Comparison of ENCODE assay signal across 1 cellular context in the genomic region with DNA sequence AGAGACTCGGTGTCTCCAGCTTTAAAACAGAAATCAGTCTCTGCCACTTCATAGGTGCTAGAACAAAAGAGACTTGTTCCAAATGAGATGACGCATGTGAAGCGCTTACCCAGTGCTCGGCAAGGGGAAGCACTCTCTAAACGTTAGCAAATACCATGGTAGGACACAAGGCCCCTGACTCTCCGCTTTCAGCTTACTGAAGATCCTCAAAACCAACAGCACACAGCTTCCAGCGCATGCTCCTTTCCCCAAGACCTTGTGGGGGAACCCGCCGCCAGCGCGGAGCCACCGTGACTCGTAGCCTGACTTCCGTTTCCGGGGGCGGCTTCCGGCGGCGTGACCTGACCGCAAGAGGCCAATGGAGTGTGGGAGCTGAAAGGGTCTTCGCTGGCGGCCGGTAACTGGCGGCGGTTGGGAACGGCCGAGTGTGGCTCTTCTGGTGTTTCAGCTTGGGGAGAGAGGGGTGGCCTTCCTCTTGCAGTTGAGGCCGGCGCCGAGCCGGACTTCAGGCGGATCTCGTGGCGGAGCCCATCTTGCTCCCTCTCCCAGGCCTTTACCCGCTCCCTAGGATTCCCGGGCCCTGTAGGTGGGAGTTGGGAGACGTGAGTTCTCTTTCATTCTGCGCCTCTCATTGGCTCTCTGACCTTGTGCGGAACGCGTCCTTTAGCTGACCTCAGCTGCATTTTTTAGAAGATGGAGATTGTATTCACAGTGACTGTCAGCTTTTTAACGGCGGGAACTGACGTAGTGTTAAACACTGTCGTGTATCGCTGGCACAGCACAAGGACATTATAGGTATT.
TF ChIP-seq lines count a peak whose summit lies in the region.

A gene with protein sequence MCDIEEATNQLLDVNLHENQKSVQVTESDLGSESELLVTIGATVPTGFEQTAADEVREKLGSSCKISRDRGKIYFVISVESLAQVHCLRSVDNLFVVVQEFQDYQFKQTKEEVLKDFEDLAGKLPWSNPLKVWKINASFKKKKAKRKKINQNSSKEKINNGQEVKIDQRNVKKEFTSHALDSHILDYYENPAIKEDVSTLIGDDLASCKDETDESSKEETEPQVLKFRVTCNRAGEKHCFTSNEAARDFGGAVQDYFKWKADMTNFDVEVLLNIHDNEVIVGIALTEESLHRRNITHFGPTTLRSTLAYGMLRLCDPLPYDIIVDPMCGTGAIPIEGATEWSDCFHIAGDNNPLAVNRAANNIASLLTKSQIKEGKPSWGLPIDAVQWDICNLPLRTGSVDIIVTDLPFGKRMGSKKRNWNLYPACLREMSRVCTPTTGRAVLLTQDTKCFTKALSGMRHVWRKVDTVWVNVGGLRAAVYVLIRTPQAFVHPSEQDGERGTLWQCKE (plus strand): TSS at position 324 of the 800 bp plus-strand sequence. CDS start 2,015 bp downstream, outside the sequence.

TF ChIP-seq in K562, 482 proteins besides CTCF, POLR2A, EP300 and RAD21 (continued from another document and continues in another):
- TF ChIP-seq, protein P1, sequence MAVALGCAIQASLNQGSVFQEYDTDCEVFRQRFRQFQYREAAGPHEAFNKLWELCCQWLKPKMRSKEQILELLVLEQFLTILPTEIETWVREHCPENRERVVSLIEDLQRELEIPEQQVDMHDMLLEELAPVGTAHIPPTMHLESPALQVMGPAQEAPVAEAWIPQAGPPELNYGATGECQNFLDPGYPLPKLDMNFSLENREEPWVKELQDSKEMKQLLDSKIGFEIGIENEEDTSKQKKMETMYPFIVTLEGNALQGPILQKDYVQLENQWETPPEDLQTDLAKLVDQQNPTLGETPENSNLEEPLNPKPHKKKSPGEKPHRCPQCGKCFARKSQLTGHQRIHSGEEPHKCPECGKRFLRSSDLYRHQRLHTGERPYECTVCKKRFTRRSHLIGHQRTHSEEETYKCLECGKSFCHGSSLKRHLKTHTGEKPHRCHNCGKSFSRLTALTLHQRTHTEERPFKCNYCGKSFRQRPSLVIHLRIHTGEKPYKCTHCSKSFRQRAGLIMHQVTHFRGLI (CRISPR knock-in tag; IDR thresholded peaks at IDR 0.05) = 0 out of 2 replicates have a peak, but pooled peaks have one; percentile 65
- TF ChIP-seq PHF20 (IDR thresholded peaks at IDR 0.05; ENCODE audit: partially characterized antibody) (peak; percentile 90), CSDE1 (IDR thresholded peaks at IDR 0.05) (no peak), TRIM24 (IDR thresholded peaks at IDR 0.05) (peak in 1 of 2 experiments; percentile 58; a peak in 1 of 4 replicates), ZNF766 (CRISPR knock-in tag; conservative IDR thresholded peaks at IDR 0.05) (peak; percentile 47; the same call in 1 of the 2 replicates), FUS (optimal IDR thresholded peaks at IDR 0.05; ENCODE audit: low read depth, low read length) (no peak), MTA1 (IDR thresholded peaks at IDR 0.05; ENCODE audit: borderline replicate concordance) (no peak), ARID1B (IDR thresholded peaks at IDR 0.05) (peak; percentile 56; the same call in 1 of the 2 replicates), ZSCAN29 (IDR thresholded peaks at IDR 0.05) (no peak), TARDBP (IDR thresholded peaks at IDR 0.05) (no peak; the same call in 1 of the 2 replicates), POLR3A (IDR thresholded peaks at IDR 0.05; ENCODE audit: borderline replicate concordance, extremely low read depth, insufficient read depth, insufficient read length) (no peak), LEF1 (IDR thresholded peaks at IDR 0.05) (peak; percentile 57), RBM25 (IDR thresholded peaks at IDR 0.05; ENCODE audit: low read depth, low read length, severe bottlenecking) (no peak), SMARCB1 (IDR thresholded peaks at IDR 0.05; ENCODE audit: insufficient read length, low read depth) (no peak), ZNF436 (CRISPR knock-in tag; IDR thresholded peaks at IDR 0.05) (no peak), ZNF589 (CRISPR knock-in tag; IDR thresholded peaks at IDR 0.05; ENCODE audit: low read depth) (peak; percentile 68), ESRRB (CRISPR knock-in tag; IDR thresholded peaks at IDR 0.05; ENCODE audit: borderline replicate concordance) (no peak), BMI1 (IDR thresholded peaks at IDR 0.05; ENCODE audit: low read length) (no peak), ZNF212 (CRISPR knock-in tag; IDR thresholded peaks at IDR 0.05) (0 out of 2 replicates have a peak, but pooled peaks have one; percentile 69)
- TF ChIP-seq, protein P2, sequence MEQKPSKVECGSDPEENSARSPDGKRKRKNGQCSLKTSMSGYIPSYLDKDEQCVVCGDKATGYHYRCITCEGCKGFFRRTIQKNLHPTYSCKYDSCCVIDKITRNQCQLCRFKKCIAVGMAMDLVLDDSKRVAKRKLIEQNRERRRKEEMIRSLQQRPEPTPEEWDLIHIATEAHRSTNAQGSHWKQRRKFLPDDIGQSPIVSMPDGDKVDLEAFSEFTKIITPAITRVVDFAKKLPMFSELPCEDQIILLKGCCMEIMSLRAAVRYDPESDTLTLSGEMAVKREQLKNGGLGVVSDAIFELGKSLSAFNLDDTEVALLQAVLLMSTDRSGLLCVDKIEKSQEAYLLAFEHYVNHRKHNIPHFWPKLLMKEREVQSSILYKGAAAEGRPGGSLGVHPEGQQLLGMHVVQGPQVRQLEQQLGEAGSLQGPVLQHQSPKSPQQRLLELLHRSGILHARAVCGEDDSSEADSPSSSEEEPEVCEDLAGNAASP (IDR thresholded peaks at IDR 0.05) = no peak
- TF ChIP-seq, protein P3, sequence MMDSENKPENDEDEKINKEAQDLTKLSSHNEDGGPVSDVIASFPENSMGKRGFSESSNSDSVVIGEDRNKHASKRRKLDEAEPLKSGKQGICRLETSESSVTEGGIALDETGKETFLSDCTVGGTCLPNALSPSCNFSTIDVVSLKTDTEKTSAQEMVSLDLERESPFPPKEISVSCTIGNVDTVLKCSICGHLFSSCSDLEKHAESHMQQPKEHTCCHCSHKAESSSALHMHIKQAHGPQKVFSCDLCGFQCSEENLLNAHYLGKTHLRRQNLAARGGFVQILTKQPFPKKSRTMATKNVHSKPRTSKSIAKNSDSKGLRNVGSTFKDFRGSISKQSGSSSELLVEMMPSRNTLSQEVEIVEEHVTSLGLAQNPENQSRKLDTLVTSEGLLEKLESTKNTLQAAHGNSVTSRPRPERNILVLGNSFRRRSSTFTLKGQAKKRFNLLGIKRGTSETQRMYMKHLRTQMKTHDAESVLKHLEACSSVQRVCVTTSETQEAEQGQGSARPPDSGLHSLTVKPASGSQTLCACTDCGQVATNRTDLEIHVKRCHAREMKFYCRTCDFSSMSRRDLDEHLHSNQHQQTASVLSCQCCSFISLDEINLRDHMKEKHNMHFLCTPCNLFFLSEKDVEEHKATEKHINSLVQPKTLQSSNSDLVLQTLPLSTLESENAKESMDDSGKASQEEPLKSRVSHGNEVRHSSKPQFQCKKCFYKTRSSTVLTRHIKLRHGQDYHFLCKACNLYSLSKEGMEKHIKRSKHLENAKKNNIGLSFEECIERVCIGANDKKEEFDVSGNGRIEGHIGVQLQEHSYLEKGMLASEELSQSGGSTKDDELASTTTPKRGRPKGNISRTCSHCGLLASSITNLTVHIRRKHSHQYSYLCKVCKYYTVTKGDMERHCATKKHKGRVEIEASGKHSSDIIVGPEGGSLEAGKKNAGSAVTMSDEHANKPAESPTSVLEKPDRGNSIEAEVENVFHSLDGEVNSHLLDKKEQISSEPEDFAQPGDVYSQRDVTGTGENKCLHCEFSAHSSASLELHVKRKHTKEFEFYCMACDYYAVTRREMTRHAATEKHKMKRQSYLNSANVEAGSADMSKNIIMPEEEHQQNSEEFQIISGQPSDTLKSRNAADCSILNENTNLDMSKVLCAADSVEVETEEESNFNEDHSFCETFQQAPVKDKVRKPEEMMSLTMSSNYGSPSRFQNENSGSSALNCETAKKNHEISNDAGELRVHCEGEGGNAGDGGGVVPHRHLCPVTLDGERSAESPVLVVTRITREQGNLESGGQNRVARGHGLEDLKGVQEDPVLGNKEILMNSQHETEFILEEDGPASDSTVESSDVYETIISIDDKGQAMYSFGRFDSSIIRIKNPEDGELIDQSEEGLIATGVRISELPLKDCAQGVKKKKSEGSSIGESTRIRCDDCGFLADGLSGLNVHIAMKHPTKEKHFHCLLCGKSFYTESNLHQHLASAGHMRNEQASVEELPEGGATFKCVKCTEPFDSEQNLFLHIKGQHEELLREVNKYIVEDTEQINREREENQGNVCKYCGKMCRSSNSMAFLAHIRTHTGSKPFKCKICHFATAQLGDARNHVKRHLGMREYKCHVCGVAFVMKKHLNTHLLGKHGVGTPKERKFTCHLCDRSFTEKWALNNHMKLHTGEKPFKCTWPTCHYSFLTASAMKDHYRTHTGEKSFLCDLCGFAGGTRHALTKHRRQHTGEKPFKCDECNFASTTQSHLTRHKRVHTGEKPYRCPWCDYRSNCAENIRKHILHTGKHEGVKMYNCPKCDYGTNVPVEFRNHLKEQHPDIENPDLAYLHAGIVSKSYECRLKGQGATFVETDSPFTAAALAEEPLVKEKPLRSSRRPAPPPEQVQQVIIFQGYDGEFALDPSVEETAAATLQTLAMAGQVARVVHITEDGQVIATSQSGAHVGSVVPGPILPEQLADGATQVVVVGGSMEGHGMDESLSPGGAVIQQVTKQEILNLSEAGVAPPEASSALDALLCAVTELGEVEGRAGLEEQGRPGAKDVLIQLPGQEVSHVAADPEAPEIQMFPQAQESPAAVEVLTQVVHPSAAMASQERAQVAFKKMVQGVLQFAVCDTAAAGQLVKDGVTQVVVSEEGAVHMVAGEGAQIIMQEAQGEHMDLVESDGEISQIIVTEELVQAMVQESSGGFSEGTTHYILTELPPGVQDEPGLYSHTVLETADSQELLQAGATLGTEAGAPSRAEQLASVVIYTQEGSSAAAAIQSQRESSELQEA (IDR thresholded peaks at IDR 0.05; ENCODE audit: low read depth) = no peak
- TF ChIP-seq, protein P4, sequence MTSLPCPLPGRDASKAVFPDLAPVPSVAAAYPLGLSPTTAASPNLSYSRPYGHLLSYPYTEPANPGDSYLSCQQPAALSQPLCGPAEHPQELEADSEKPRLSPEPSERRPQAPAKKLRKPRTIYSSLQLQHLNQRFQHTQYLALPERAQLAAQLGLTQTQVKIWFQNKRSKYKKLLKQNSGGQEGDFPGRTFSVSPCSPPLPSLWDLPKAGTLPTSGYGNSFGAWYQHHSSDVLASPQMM (CRISPR knock-in tag; IDR thresholded peaks at IDR 0.05) = no peak
- TF ChIP-seq, protein P5, sequence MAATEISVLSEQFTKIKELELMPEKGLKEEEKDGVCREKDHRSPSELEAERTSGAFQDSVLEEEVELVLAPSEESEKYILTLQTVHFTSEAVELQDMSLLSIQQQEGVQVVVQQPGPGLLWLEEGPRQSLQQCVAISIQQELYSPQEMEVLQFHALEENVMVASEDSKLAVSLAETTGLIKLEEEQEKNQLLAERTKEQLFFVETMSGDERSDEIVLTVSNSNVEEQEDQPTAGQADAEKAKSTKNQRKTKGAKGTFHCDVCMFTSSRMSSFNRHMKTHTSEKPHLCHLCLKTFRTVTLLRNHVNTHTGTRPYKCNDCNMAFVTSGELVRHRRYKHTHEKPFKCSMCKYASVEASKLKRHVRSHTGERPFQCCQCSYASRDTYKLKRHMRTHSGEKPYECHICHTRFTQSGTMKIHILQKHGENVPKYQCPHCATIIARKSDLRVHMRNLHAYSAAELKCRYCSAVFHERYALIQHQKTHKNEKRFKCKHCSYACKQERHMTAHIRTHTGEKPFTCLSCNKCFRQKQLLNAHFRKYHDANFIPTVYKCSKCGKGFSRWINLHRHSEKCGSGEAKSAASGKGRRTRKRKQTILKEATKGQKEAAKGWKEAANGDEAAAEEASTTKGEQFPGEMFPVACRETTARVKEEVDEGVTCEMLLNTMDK (IDR thresholded peaks at IDR 0.05; ENCODE audit: borderline replicate concordance, insufficient read depth, low read depth, low read length, poor library complexity, severe bottlenecking) = peak; percentile 1
- TF ChIP-seq, protein P6, sequence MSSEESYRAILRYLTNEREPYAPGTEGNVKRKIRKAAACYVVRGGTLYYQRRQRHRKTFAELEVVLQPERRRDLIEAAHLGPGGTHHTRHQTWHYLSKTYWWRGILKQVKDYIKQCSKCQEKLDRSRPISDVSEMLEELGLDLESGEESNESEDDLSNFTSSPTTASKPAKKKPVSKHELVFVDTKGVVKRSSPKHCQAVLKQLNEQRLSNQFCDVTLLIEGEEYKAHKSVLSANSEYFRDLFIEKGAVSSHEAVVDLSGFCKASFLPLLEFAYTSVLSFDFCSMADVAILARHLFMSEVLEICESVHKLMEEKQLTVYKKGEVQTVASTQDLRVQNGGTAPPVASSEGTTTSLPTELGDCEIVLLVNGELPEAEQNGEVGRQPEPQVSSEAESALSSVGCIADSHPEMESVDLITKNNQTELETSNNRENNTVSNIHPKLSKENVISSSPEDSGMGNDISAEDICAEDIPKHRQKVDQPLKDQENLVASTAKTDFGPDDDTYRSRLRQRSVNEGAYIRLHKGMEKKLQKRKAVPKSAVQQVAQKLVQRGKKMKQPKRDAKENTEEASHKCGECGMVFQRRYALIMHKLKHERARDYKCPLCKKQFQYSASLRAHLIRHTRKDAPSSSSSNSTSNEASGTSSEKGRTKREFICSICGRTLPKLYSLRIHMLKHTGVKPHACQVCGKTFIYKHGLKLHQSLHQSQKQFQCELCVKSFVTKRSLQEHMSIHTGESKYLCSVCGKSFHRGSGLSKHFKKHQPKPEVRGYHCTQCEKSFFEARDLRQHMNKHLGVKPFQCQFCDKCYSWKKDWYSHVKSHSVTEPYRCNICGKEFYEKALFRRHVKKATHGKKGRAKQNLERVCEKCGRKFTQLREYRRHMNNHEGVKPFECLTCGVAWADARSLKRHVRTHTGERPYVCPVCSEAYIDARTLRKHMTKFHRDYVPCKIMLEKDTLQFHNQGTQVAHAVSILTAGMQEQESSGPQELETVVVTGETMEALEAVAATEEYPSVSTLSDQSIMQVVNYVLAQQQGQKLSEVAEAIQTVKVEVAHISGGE (CRISPR knock-in tag; IDR thresholded peaks at IDR 0.05) = peak in 2 of 3 experiments; percentile 80 to 95; a peak in 5 of 6 replicates
- TF ChIP-seq, protein P7, sequence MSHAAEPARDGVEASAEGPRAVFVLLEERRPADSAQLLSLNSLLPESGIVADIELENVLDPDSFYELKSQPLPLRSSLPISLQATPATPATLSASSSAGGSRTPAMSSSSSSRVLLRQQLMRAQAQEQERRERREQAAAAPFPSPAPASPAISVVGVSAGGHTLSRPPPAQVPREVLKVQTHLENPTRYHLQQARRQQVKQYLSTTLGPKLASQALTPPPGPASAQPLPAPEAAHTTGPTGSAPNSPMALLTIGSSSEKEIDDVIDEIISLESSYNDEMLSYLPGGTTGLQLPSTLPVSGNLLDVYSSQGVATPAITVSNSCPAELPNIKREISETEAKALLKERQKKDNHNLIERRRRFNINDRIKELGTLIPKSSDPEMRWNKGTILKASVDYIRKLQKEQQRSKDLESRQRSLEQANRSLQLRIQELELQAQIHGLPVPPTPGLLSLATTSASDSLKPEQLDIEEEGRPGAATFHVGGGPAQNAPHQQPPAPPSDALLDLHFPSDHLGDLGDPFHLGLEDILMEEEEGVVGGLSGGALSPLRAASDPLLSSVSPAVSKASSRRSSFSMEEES (CRISPR knock-in tag; IDR thresholded peaks at IDR 0.05) = no peak
- TF ChIP-seq, protein P8, sequence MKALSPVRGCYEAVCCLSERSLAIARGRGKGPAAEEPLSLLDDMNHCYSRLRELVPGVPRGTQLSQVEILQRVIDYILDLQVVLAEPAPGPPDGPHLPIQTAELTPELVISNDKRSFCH (CRISPR knock-in tag; IDR thresholded peaks at IDR 0.05) = no peak
- TF ChIP-seq, protein P8 (tag; IDR thresholded peaks at IDR 0.05) = peak; percentile 94
- TF ChIP-seq, protein P9, sequence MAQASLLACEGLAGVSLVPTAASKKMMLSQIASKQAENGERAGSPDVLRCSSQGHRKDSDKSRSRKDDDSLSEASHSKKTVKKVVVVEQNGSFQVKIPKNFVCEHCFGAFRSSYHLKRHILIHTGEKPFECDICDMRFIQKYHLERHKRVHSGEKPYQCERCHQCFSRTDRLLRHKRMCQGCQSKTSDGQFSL (CRISPR knock-in tag; IDR thresholded peaks at IDR 0.05) = peak; percentile 74
- TF ChIP-seq, protein P9 (tag; IDR thresholded peaks at IDR 0.05) = no peak
